In the genomic region with DNA sequence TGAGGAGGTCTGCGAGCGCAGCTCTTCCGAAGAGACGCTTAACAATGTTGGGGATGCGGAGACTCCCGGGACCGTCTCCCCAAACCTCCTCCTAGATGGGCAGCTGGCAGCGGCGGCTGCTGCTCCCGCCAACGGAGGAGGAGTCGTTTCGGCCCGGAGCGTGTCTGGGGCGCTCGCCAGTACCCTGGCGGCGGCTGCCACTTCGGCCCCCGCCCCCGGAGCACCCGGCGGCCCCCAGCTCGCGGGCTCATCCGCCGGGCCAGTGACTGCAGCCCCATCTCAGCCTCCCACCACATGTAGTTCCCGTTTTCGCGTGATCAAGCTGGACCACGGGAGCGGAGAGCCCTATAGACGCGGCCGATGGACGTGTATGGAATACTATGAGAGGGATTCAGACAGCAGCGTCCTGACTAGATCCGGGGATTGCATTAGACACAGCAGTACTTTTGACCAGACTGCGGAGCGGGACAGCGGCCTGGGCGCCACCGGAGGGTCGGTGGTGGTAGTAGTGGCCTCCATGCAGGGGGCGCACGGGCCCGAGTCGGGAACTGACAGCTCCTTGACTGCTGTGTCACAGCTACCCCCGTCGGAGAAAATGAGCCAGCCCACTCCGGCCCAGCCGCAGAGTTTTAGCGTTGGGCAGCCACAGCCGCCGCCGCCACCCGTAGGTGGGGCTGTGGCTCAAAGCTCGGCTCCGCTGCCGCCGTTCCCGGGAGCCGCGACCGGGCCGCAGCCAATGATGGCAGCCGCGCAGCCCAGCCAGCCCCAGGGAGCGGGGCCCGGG, we compare ENCODE assay signal across 8 cellular contexts. TPM values are rescaled to one million over a fixed set of nuclear protein-coding genes. Genes with fewer than 3 reads are reported as not detected.
DNase-seq lines count a peak whose midpoint lies in the region; ATAC-seq and TF ChIP-seq lines count a peak whose summit lies in the region.

No MANE protein-coding gene starts in this region.

- WGBS in right lobe of liver (ENCODE audit: insufficient coverage, low coverage, low lambda C conversion rate, missing lambda C conversion rate) = no CpG with 5 or more reads among the region's 71 CpGs

- TF ChIP-seq POLR2A in right lobe of liver (IDR thresholded peaks at IDR 0.05) = peak; percentile 67

- H3K4me1 ChIP-seq in right lobe of liver = peaks cover 0 to 18% (median 7%) of the 10 kb centered on the region in 4 donors

- H3K27me3 Mint-ChIP-seq in activated CD4-positive, alpha-beta T cell treated with anti-CD3 and anti-CD28 coated beads, Interleukin-2, amount 10 ng/mL, durations not matched to agents 24 days and 14 days = peaks cover 4% of the 10 kb centered on the region

- no peaks in the 10 kb centered on the region for H3K36me3 ChIP-seq in right lobe of liver

- H3K4me3 Mint-ChIP-seq in activated CD4-positive, alpha-beta T cell treated with anti-CD3 and anti-CD28 coated beads, Interleukin-2, amount 10 ng/mL, durations not matched to agents 24 days and 14 days = peak overlapping the region; percentile 81

- no peaks in the 10 kb centered on the region for H3K27me3 ChIP-seq in right lobe of liver

- DNase-seq in NCI-H345 (lab: John Stamatoyannopoulos, UW) = peak; percentile 38
- no peak for DNase-seq in NCI-H345 treated with DMSO at 0.1 percent for 48 hours (lab: John Stamatoyannopoulos, UW; ENCODE audit: unreplicated experiment)
- DNase-seq in NCI-H2107 (lab: John Stamatoyannopoulos, UW) = peak; percentile 67
- DNase-seq in activated CD4-positive, alpha-beta T cell treated with anti-CD3 and anti-CD28 coated beads, Interleukin-2, amount 10 ng/mL, durations not matched to agents 24 days and 14 days = peak; percentile 89
- peak; percentile 88 for DNase-seq in dermis blood vessel endothelial cell
- peak; percentile 80 to 84 (median 81) for DNase-seq in right lobe of liver
- peak; percentile 45 to 53 (median 46) for DNase-seq in stimulated activated CD4-positive, alpha-beta T cell treated with anti-CD3 and anti-CD28 coated beads, TNF-alpha, amount 100 ng/mL, for 4 hours (ENCODE audit: low read depth in 3 of 3)

- intact Hi-C loops in activated CD4-positive, alpha-beta T cell treated with anti-CD3 and anti-CD28 coated beads, Interleukin-2, amount 10 ng/mL, durations not matched to agents 24 days and 14 days (cut with micrococcal nuclease) = loop anchor here (1.0 to 10.0 kb wide), 8 partner anchors 86 to 793 kb away; a partner anchor contains a TSS
- intact Hi-C loops in right lobe of liver (cut with DNase I) = loop anchor here in 1 of 2 donors (5.0 kb wide), 1 partner anchor 88 kb away; no protein-coding TSS in a partner anchor

- H3K27ac Mint-ChIP-seq in activated CD4-positive, alpha-beta T cell treated with anti-CD3 and anti-CD28 coated beads, Interleukin-2, amount 10 ng/mL, durations not matched to agents 24 days and 14 days = peak overlapping the region; percentile 92

- H3K36me3 Mint-ChIP-seq in activated CD4-positive, alpha-beta T cell treated with anti-CD3 and anti-CD28 coated beads, Interleukin-2, amount 10 ng/mL, durations not matched to agents 24 days and 14 days (ENCODE audit: low read depth) = peaks cover 28% of the 10 kb centered on the region

- H3K9me3 ChIP-seq in right lobe of liver = no peaks in the 10 kb centered on the region

- peak overlapping the region; percentile 79 to 86 (median 83) for H3K4me3 ChIP-seq in right lobe of liver

- peak; percentile 46 to 67 (median 55) for TF ChIP-seq CTCF in right lobe of liver (IDR thresholded peaks at IDR 0.05)

- peak; percentile 22 for ATAC-seq in HG02840 (IDR thresholded peaks at IDR 0.05; ENCODE audit: low FRiP score, unreplicated experiment)
- peak; percentile 29 to 58 (median 50) for ATAC-seq in right lobe of liver

- peaks cover 30% of the 10 kb centered on the region for H3K4me1 Mint-ChIP-seq in activated CD4-positive, alpha-beta T cell treated with anti-CD3 and anti-CD28 coated beads, Interleukin-2, amount 10 ng/mL, durations not matched to agents 24 days and 14 days

- no peaks in the 10 kb centered on the region for H3K9me3 Mint-ChIP-seq in activated CD4-positive, alpha-beta T cell treated with anti-CD3 and anti-CD28 coated beads, Interleukin-2, amount 10 ng/mL, durations not matched to agents 24 days and 14 days

- H3K27ac ChIP-seq in right lobe of liver = peak overlapping the region; percentile 99 to 100 (median 99)

RNA-seq across cellular contexts. Expression of a gene that starts 1.6 kb away (rescaled TPM):
- 16.4 and 18.7 TPM in 2 replicates for total RNA-seq in activated CD4-positive, alpha-beta T cell treated with anti-CD3 and anti-CD28 coated beads, Interleukin-2, amount 10 ng/mL, durations not matched to agents 24 days and 14 days
- total RNA-seq in dermis blood vessel endothelial cell = 7.0 and 7.4 TPM in 2 replicates
- 10 to 100 TPM; 10.3 to 30.4 (median 13.2) TPM for total RNA-seq in right lobe of liver
